ENCODE assay signal across 2 cellular contexts in genomic region chr4:1660948-1661677, GRCh38.
TF ChIP-seq lines count a peak whose summit lies in the region.

No MANE protein-coding gene starts in this region.

TF ChIP-seq in GM23338, 12 proteins besides CTCF, POLR2A, EP300 and RAD21 (continued from another document):
- TF ChIP-seq REST (IDR thresholded peaks at IDR 0.05; ENCODE audit: unreplicated experiment) = no peak
- no peak for TF ChIP-seq EZH2phosphoT487 (IDR thresholded peaks at IDR 0.05; ENCODE audit: unreplicated experiment)
- TF ChIP-seq EZH2 (IDR thresholded peaks at IDR 0.05; ENCODE audit: low read depth, unreplicated experiment) = no peak
- TF ChIP-seq POLR2AphosphoS5 (IDR thresholded peaks at IDR 0.05; ENCODE audit: low read depth) = no peak
- TF ChIP-seq ZNF462 (CRISPR knock-in tag; IDR thresholded peaks at IDR 0.05) = no peak
- no peak for TF ChIP-seq JUNB (IDR thresholded peaks at IDR 0.05; ENCODE audit: unreplicated experiment)
- no peak for TF ChIP-seq ETS1 (IDR thresholded peaks at IDR 0.05)
- TF ChIP-seq ZNF114 (CRISPR knock-in tag; IDR thresholded peaks at IDR 0.05) = no peak
TF ChIP-seq in GM23338: peak in this region for 0.

TF ChIP-seq in HCT116, 20 proteins besides CTCF, POLR2A, EP300 and RAD21 (continued from another document):
- TF ChIP-seq ATF3 (IDR thresholded peaks at IDR 0.05) (no peak), ZBTB33 (IDR thresholded peaks at IDR 0.05; ENCODE audit: extremely low read depth, insufficient replicate concordance, low read length) (no peak)
TF ChIP-seq in HCT116: peak in this region for 0.
